In genomic region chr17:15651001-15651582, GRCh38 we compare ENCODE assay signal across 8 cellular contexts. TPM values are rescaled to one million over a fixed set of nuclear protein-coding genes. Genes with fewer than 3 reads are reported as not detected.
DNase-seq lines count a peak whose midpoint lies in the region; ATAC-seq and TF ChIP-seq lines count a peak whose summit lies in the region.

No MANE protein-coding gene starts in this region.

- H3K36me3 ChIP-seq in lower lobe of right lung: no peaks in the 10 kb centered on the region
- H3K36me3 ChIP-seq in uterus: no peaks in the 10 kb centered on the region

- intact Hi-C loops in lower lobe of right lung (cut with DNase I) (no loop called here), uterus (cut with DNase I; ENCODE audit: low total_unique reads) (no loop called here)

- in situ Hi-C loops in astrocyte of the cerebellum (cut with HindIII; ENCODE audit: low sequenced_read_pairs): no loop called here

- no peak for TF ChIP-seq CTCF in astrocyte of the cerebellum (IDR thresholded peaks at IDR 0.05; ENCODE audit: low read depth, low read length, missing control alignments)
- no peak for TF ChIP-seq CTCF in lower lobe of right lung (IDR thresholded peaks at IDR 0.05)
- TF ChIP-seq CTCF in uterus (IDR thresholded peaks at IDR 0.05): no peak

- peaks cover 8% of the 10 kb centered on the region for H3K4me1 Mint-ChIP-seq in activated T-cell treated with anti-CD3 and anti-CD28 coated beads, Interleukin-2, amount 50 U/mL, for 4 hours (ENCODE audit: low read depth)
- H3K4me1 Mint-ChIP-seq in activated T-cell treated with anti-CD3 and anti-CD28 coated beads, Interleukin-2, amount 50 U/mL, for 72 hours (ENCODE audit: low read depth): peaks cover 7% of the 10 kb centered on the region

- no peaks in the 10 kb centered on the region for H3K9me3 Mint-ChIP-seq in activated T-cell treated with anti-CD3 and anti-CD28 coated beads, Interleukin-2, amount 50 U/mL, for 4 hours
- H3K9me3 Mint-ChIP-seq in activated T-cell treated with anti-CD3 and anti-CD28 coated beads, Interleukin-2, amount 50 U/mL, for 72 hours: no peaks in the 10 kb centered on the region

- H3K9me3 ChIP-seq in lower lobe of right lung (no peaks in the 10 kb centered on the region), uterus (no peaks in the 10 kb centered on the region)

- peak overlapping the region; percentile 2 for H3K4me3 Mint-ChIP-seq in activated T-cell treated with anti-CD3 and anti-CD28 coated beads, Interleukin-2, amount 50 U/mL, for 4 hours
- peak overlapping the region in 1 of 2 donors; percentile 44 for H3K4me3 Mint-ChIP-seq in activated T-cell treated with anti-CD3 and anti-CD28 coated beads, Interleukin-2, amount 50 U/mL, for 72 hours

- no peaks in the 10 kb centered on the region for H3K27me3 Mint-ChIP-seq in activated T-cell treated with anti-CD3 and anti-CD28 coated beads, Interleukin-2, amount 50 U/mL, for 4 hours (ENCODE audit: low read depth)
- H3K27me3 Mint-ChIP-seq in activated T-cell treated with anti-CD3 and anti-CD28 coated beads, Interleukin-2, amount 50 U/mL, for 72 hours (ENCODE audit: low read depth): no peaks in the 10 kb centered on the region

- H3K27me3 ChIP-seq in lower lobe of right lung (ENCODE audit: low read depth): no peaks in the 10 kb centered on the region
- H3K27me3 ChIP-seq in uterus: no peaks in the 10 kb centered on the region

- no peak for ATAC-seq in activated T-cell treated with anti-CD3 and anti-CD28 coated beads, Interleukin-2, amount 50 U/mL, for 4 hours
- no peak for ATAC-seq in activated T-cell treated with anti-CD3 and anti-CD28 coated beads, Interleukin-2, amount 50 U/mL, for 72 hours (replicated peaks in 1 of 2)
- ATAC-seq in lower lobe of right lung (peak; percentile 4 to 16), GM18498 (IDR thresholded peaks at IDR 0.05; ENCODE audit: unreplicated experiment) (no peak)

- H3K4me3 ChIP-seq in astrocyte of the cerebellum (ENCODE audit: low read depth, low read length): peak overlapping the region; percentile 34
- peak overlapping the region; percentile 53 for H3K4me3 ChIP-seq in lower lobe of right lung
- H3K4me3 ChIP-seq in uterus: peak overlapping the region; percentile 32 to 39

- H3K36me3 Mint-ChIP-seq in activated T-cell treated with anti-CD3 and anti-CD28 coated beads, Interleukin-2, amount 50 U/mL, for 4 hours (ENCODE audit: insufficient read depth): no peaks in the 10 kb centered on the region
- peaks cover 0 to 2% of the 10 kb centered on the region in 2 donors for H3K36me3 Mint-ChIP-seq in activated T-cell treated with anti-CD3 and anti-CD28 coated beads, Interleukin-2, amount 50 U/mL, for 72 hours (ENCODE audit: insufficient read depth in 2 of 2)

- DNase-seq in activated T-cell treated with anti-CD3 and anti-CD28 coated beads, Interleukin-2, amount 50 U/mL, for 4 hours: no peak
- no peak for DNase-seq in activated T-cell treated with anti-CD3 and anti-CD28 coated beads, Interleukin-2, amount 50 U/mL, for 72 hours
- DNase-seq in astrocyte of the cerebellum (ENCODE audit: low read depth) (no peak), lower lobe of right lung (no peak), uterus (no peak), NCI-H1436 treated with DMSO at 0.1 percent for 48 hours (lab: John Stamatoyannopoulos, UW) (no peak)
- DNase-seq in central memory CD4-positive, alpha-beta T cell: no peak

- no peak for TF ChIP-seq POLR2A in uterus (IDR thresholded peaks at IDR 0.05)

- no peak overlapping the region for H3K27ac Mint-ChIP-seq in activated T-cell treated with anti-CD3 and anti-CD28 coated beads, Interleukin-2, amount 50 U/mL, for 72 hours

- H3K4me1 ChIP-seq in lower lobe of right lung (peaks cover 35% of the 10 kb centered on the region), uterus (peaks cover 0 to 3% of the 10 kb centered on the region in 2 donors)

- H3K27ac ChIP-seq in lower lobe of right lung (peak overlapping the region; percentile 77), uterus (peak overlapping the region; percentile 62 to 70)

RNA-seq across cellular contexts. Expression of gene FBXW10B, which starts 31.6 kb away (rescaled TPM):
- 1 to 10 TPM in 1 of 3 donors, under 1 TPM in 2; 0.73 to 2.1 (median 0.87) TPM for total RNA-seq in activated T-cell treated with anti-CD3 and anti-CD28 coated beads, Interleukin-2, amount 50 U/mL, for 4 hours
- 1 to 10 TPM; 1.2 to 1.5 TPM for total RNA-seq in activated T-cell treated with anti-CD3 and anti-CD28 coated beads, Interleukin-2, amount 50 U/mL, for 72 hours
- total RNA-seq in lower lobe of right lung (0.74 TPM), uterus (under 1 TPM in 2 of 4 donors, not detected in 2; 0.41 to 0.64 TPM)

RNA-seq across cellular contexts. Expression of gene TRIM16, which starts 33.0 kb away (rescaled TPM):
- 1 to 10 TPM; 6.7 to 9.3 (median 8.5) TPM for total RNA-seq in activated T-cell treated with anti-CD3 and anti-CD28 coated beads, Interleukin-2, amount 50 U/mL, for 4 hours
- total RNA-seq in activated T-cell treated with anti-CD3 and anti-CD28 coated beads, Interleukin-2, amount 50 U/mL, for 72 hours: 10 to 100 TPM; 20.8 to 23.7 TPM
- total RNA-seq in lower lobe of right lung: 20.6 TPM
- total RNA-seq in uterus: 10 to 100 TPM; 11.0 to 30.8 (median 19.4) TPM

RNA-seq across cellular contexts. Expression of gene ZNF286A, which starts 48.5 kb away (rescaled TPM):
- total RNA-seq in activated T-cell treated with anti-CD3 and anti-CD28 coated beads, Interleukin-2, amount 50 U/mL, for 4 hours: 10 to 100 TPM; 30.2 to 33.9 (median 30.6) TPM
- 10 to 100 TPM; 20.4 to 26.8 TPM for total RNA-seq in activated T-cell treated with anti-CD3 and anti-CD28 coated beads, Interleukin-2, amount 50 U/mL, for 72 hours
- total RNA-seq in lower lobe of right lung: 11.2 TPM
- total RNA-seq in uterus: 10 to 100 TPM in 3 of 4 donors, 1 to 10 TPM in 1; 5.6 to 79.0 (median 17.4) TPM

Comparison
In these comparisons a context has a peak if more than half of its experiments do, and no peak if none do; other contexts are left out.
1. ATAC-seq: peak in lower lobe of right lung (2 of 2); none in activated T-cell treated with anti-CD3 and anti-CD28 coated beads, Interleukin-2, amount 50 U/mL, for 4 hours (0 of 2), activated T-cell treated with anti-CD3 and anti-CD28 coated beads, Interleukin-2, amount 50 U/mL, for 72 hours (0 of 2) and GM18498 (single experiment).
2. Peak in every context shown above with its lines, with median percentiles within 50 percentile points of each other: H3K4me3 ChIP-seq.